ENCODE assay signal across 8 cellular contexts in the genomic region with DNA sequence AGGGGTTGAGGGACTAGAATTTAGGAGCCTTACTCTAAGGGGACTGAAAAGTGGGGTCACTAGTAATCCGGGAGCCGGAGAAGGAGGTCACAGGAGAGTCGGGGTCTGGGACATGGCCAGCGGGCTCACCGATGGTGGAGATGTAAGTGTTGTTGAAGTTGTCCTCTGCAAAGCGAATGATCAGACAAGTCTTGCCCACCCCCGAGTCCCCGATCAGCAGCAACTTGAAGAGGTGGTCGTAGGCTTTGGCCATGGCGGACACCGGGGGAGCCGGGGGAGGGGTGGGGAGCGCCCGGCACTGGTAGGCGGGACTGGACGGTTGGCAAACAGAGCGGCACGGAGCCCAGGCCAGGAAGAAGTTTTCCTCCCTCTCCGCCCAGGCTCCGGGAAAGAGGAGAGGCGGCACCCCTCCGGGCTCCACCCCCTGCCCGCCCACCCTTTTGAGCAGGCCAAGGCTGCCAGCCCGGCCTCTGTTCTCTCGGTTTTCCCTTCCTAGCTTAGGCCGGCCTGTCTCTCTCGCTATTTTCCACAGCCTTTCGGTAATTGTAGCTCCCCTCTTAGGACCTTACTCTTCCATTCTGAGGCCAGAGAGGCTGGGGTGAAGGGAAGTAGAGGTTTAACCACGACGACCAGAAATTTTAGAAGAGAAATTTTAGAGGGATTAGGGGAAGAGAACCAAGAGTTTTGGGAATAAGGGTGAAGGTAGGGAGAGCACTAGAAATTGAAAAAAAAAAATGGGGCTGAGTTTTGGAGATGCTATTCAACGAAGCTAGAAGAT. TPM values are rescaled to one million over a fixed set of nuclear protein-coding genes. Genes with fewer than 3 reads are reported as not detected.
DNase-seq lines count a peak whose midpoint lies in the region; ATAC-seq and TF ChIP-seq lines count a peak whose summit lies in the region.

A gene (minus strand): TSS at position 356 of the 778 bp plus-strand sequence. CDS start 103 bp downstream, at position 253.

- H3K4me3 ChIP-seq in SJSA1 (peak within 1 kb of the TSS; percentile 52), ectodermal cell (ENCODE audit: insufficient read depth, low read depth, low read length) (peak within 1 kb of the TSS; percentile 54), left lung (peak within 1 kb of the TSS; percentile 54 to 70)

- H3K4me1 Mint-ChIP-seq in stimulated activated naive CD8-positive, alpha-beta T cell treated with anti-CD3 and anti-CD28 coated beads, Interleukin-15, amount 100 ng/mL, for 72 hours, result peaks cover 46% of the 10 kb centered on the region

- H3K4me1 ChIP-seq in SJSA1 (replicated peaks) (peaks cover 23% of the 10 kb centered on the region), ectodermal cell (ENCODE audit: control insufficient read depth, insufficient read depth, low read length) (peaks cover 9% of the 10 kb centered on the region), left lung (peaks cover 20 to 54% of the 10 kb centered on the region in 2 donors)

- H3K27me3 Mint-ChIP-seq in stimulated activated naive CD8-positive, alpha-beta T cell treated with anti-CD3 and anti-CD28 coated beads, Interleukin-15, amount 100 ng/mL, for 72 hours, result no peaks in the 10 kb centered on the region

- H3K4me3 Mint-ChIP-seq in stimulated activated naive CD8-positive, alpha-beta T cell treated with anti-CD3 and anti-CD28 coated beads, Interleukin-15, amount 100 ng/mL, for 72 hours, result peak within 1 kb of the TSS; percentile 97

- 0% methylated on average over 31 of the region's 31 CpGs for WGBS in ectodermal cell, 2 experiments

- ATAC-seq in left lung (peak; percentile 89), GM18873 (IDR thresholded peaks at IDR 0.05; ENCODE audit: low FRiP score, unreplicated experiment) (no peak)
- peak; percentile 32 for ATAC-seq in stimulated activated naive CD8-positive, alpha-beta T cell treated with anti-CD3 and anti-CD28 coated beads, Interleukin-15, amount 100 ng/mL, for 72 hours

- no peaks in the 10 kb centered on the region for H3K9me3 ChIP-seq in KOPT-K1 (ENCODE audit: insufficient read depth, low read length, poor library complexity, severe bottlenecking)
- H3K9me3 ChIP-seq in SJSA1 (replicated peaks), result no peaks in the 10 kb centered on the region
- no peaks in the 10 kb centered on the region for H3K9me3 ChIP-seq in ectodermal cell (ENCODE audit: control insufficient read depth, low read length)
- no peaks in the 10 kb centered on the region for H3K9me3 ChIP-seq in left lung

- DNase-seq in DMS79 (lab: John Stamatoyannopoulos, UW), result peak; percentile 59
- peak; percentile 85 to 89 for DNase-seq in SJSA1 (ENCODE audit: low read depth in 1 of 2, low spot score in 2 of 2)
- peak; percentile 89 to 93 for DNase-seq in left lung
- DNase-seq in stimulated activated naive CD8-positive, alpha-beta T cell treated with anti-CD3 and anti-CD28 coated beads, Interleukin-15, amount 100 ng/mL, for 72 hours, result peak; percentile 34 to 37
- no peak for DNase-seq in activated CD4-positive, alpha-beta T cell treated with anti-CD3 and anti-CD28 coated beads, Interleukin-2, amount 50 U/mL, for 1 hour

- H3K9me3 Mint-ChIP-seq in stimulated activated naive CD8-positive, alpha-beta T cell treated with anti-CD3 and anti-CD28 coated beads, Interleukin-15, amount 100 ng/mL, for 72 hours, result no peaks in the 10 kb centered on the region

- H3K27ac ChIP-seq in KOPT-K1 (ENCODE audit: low read depth, low read length, poor library complexity, severe bottlenecking), result peak within 1 kb of the TSS; percentile 4
- peak within 1 kb of the TSS; percentile 53 for H3K27ac ChIP-seq in SJSA1
- H3K27ac ChIP-seq in ectodermal cell (ENCODE audit: insufficient read depth, low read depth, low read length, poor library complexity, severe bottlenecking), result peak within 1 kb of the TSS; percentile 67
- peak within 1 kb of the TSS; percentile 86 to 93 for H3K27ac ChIP-seq in left lung

- TF ChIP-seq CTCF in left lung (IDR thresholded peaks at IDR 0.05), result no peak

- intact Hi-C loops in left lung (cut with DNase I), result loop anchor here in 1 of 2 donors (10.0 kb wide), 1 partner anchor 191 kb away; no protein-coding TSS in a partner anchor

- H3K36me3 ChIP-seq in KOPT-K1 (ENCODE audit: insufficient read depth, low read length) (peaks cover 3% of the 10 kb centered on the region), SJSA1 (peaks cover 36% of the 10 kb centered on the region), ectodermal cell (ENCODE audit: control insufficient read depth, insufficient read depth, low read length) (no peaks in the 10 kb centered on the region), left lung (peaks cover 0 to 23% of the 10 kb centered on the region in 2 donors)

- H3K27me3 ChIP-seq in SJSA1 (replicated peaks) (no peaks in the 10 kb centered on the region), ectodermal cell (ENCODE audit: control insufficient read depth, insufficient read depth, low read length, poor library complexity, severe bottlenecking) (no peaks in the 10 kb centered on the region), left lung (no peaks in the 10 kb centered on the region)

- peak within 1 kb of the TSS; percentile 96 for H3K27ac Mint-ChIP-seq in stimulated activated naive CD8-positive, alpha-beta T cell treated with anti-CD3 and anti-CD28 coated beads, Interleukin-15, amount 100 ng/mL, for 72 hours

RNA-seq across cellular contexts. Expression of the gene that starts here (rescaled TPM):
- 33.5 and 36.2 TPM in 2 replicates for total RNA-seq in SJSA1 (2014; rRNA removed; shearing (Covaris generic))
- 86.2 TPM for polyA plus RNA-seq in ectodermal cell (2013, experiment 1 of 4)
- 65.9 TPM for polyA plus RNA-seq in ectodermal cell (2013, experiment 2 of 4)
- polyA plus RNA-seq in ectodermal cell (2013, experiment 3 of 4), result 70.9 TPM
- polyA plus RNA-seq in ectodermal cell (2013, experiment 4 of 4), result 77.3 TPM
- total RNA-seq in left lung, result 100 to 1,000 TPM; 122 to 124 TPM

Comparison
In these comparisons a context has a peak if more than half of its experiments do, and no peak if none do; other contexts are left out.
1. H3K27ac ChIP-seq: peak in every context shown above with its lines; median percentile 90 in left lung; 67 in ectodermal cell; 53 in SJSA1; 4 in KOPT-K1.